In genomic region chr17:33390479-33391027, GRCh38 we compare ENCODE assay signal across 28 cellular contexts.
DNase-seq lines count a peak whose midpoint lies in the region; ATAC-seq, FAIRE-seq and TF ChIP-seq lines count a peak whose summit lies in the region.
"Had no signal": no experiment of that assay in that cellular context is flagged by ENCODE, and none has a peak within 500 bp of the region (broad histone marks: within the 10 kb centered on the region; RNA-seq: fewer than 3 reads in every experiment).

No MANE protein-coding gene starts in this region.

- H3K4me3 ChIP-seq in A549, result no peak overlapping the region
- H3K4me3 ChIP-seq in adrenal gland, result no peak overlapping the region
- H3K4me3 ChIP-seq: esophagus squamous epithelium, skin epidermis had no signal

- no peak for TF ChIP-seq RAD21 in A549 (conservative IDR thresholded peaks at IDR 0.05 in 1 of 2, IDR thresholded peaks at IDR 0.05 in 1 of 2)

- WGBS in A549 (ENCODE audit: missing lambda C conversion rate), result 5% methylated on average over 6 of the region's 6 CpGs
- WGBS in adrenal gland, 4 donors, result 50 to 65% (median 60%) methylated on average over 2 to 6 of the region's 6 CpGs

- H3K27ac ChIP-seq in A549, result no peak overlapping the region
- peak overlapping the region in 2 of 5 donors; percentile 54 to 79 for H3K27ac ChIP-seq in adrenal gland
- H3K27ac ChIP-seq: C4-2B, esophagus squamous epithelium, skin epidermis had no signal

- CTCF ChIA-PET in A549 (lab: Yijun Ruan, JAX), result no interaction called here

- peaks cover 6% of the 10 kb centered on the region for H3K27me3 ChIP-seq in adrenal gland

- peak in 1 of 2 experiments; percentile 43 for DNase-seq in A549 (ENCODE audit: low read depth in 1 of 2, low spot score in 1 of 2)
- DNase-seq in EH (ENCODE audit: low read depth), result peak; percentile 86
- DNase-seq in adrenal gland, result peak in 5 of 7 donors; percentile 13 to 63 (median 23)
- peak; percentile 31 for DNase-seq in left kidney (ENCODE audit: low read depth, low spot score)
- DNase-seq in NCI-H1436 (lab: John Stamatoyannopoulos, UW), result no peak
- no peak for DNase-seq in central memory CD4-positive, alpha-beta T cell
- DNase-seq: ACHN; activated T-cell treated with anti-CD3 and anti-CD28 coated beads, Interleukin-2, amount 50 U/mL, for 4 hours; cortex of kidney; esophagus squamous epithelium; GOT3; KBM-7; kidney glomerular epithelial cell; MM.1S; NCI-H1417 treated with DMSO at 0.1 percent for 48 hours; NCI-H510A treated with DMSO at 0.1 percent for 48 hours; nucleus accumbens; SHP77 treated with DMSO at 0.1 percent for 48 hours; stimulated activated CD4-positive, alpha-beta T cell treated with anti-CD3 and anti-CD28 coated beads, Interleukin-2, amount 100 ng/mL, for 48 hours had no signal

- TF ChIP-seq EP300 in A549 (IDR thresholded peaks at IDR 0.05), result no peak

- no peak for TF ChIP-seq CTCF in A549 (IDR thresholded peaks at IDR 0.05)
- TF ChIP-seq CTCF in adrenal gland (IDR thresholded peaks at IDR 0.05), result no peak

- intact Hi-C loops in adrenal gland (cut with DNase I), result no loop called here

- ATAC-seq in A549 (peak; percentile 50 to 65; a peak in 5 of 6 replicates), HG03354 (IDR thresholded peaks at IDR 0.05; ENCODE audit: poor library complexity, severe bottlenecking, unreplicated experiment) (no peak), GM21526 (IDR thresholded peaks at IDR 0.05; ENCODE audit: low FRiP score, unreplicated experiment) (no peak)
- ATAC-seq: activated T-cell treated with anti-CD3 and anti-CD28 coated beads, Interleukin-2, amount 50 U/mL, for 4 hours; Panc1; stimulated activated memory B cell treated with anti-CD40 and anti-IgM and Interleukin-4, amounts not matched to agents 10 μg/mL and 1 μg/mL and 100 μg/mL, for 72 hours had no signal

- H3K36me3 ChIP-seq in adrenal gland (replicated peaks in 1 of 2), result no peaks in the 10 kb centered on the region
- H3K36me3 ChIP-seq: esophagus squamous epithelium had no signal

- POLR2A ChIA-PET in A549 (lab: Yijun Ruan, JAX), result no interaction called here

- H3K9me3 ChIP-seq in A549, result no peaks in the 10 kb centered on the region
- H3K9me3 ChIP-seq in adrenal gland (replicated peaks in 1 of 3), result no peaks in the 10 kb centered on the region
- H3K9me3 ChIP-seq: esophagus squamous epithelium had no signal

- H3K4me1 ChIP-seq in A549, result peaks cover 12% of the 10 kb centered on the region; the same call in 1 of the 3 replicates
- H3K4me1 ChIP-seq in adrenal gland (replicated peaks in 1 of 2), result no peaks in the 10 kb centered on the region
- H3K4me1 ChIP-seq: esophagus squamous epithelium had no signal

- H3K4me2 ChIP-seq in A549, result no peak overlapping the region; the same call in 2 of the 3 replicates

- no peak for FAIRE-seq in A549 (lab: Jason Lieb, UNC)
- FAIRE-seq: bronchial epithelial cell, D721Med, HTR-8/SVneo had no signal

- TF ChIP-seq POLR2A in A549 (IDR thresholded peaks at IDR 0.05; ENCODE audit: low read length) (no peak), adrenal gland (IDR thresholded peaks at IDR 0.05) (no peak)

TF ChIP-seq in A549, 52 proteins besides CTCF, POLR2A, EP300 and RAD21:
- no peak for TF ChIP-seq EHF (CRISPR knock-in tag; IDR thresholded peaks at IDR 0.05)
- no peak for TF ChIP-seq JUNB (IDR thresholded peaks at IDR 0.05)
- no peak for TF ChIP-seq SMC3 (IDR thresholded peaks at IDR 0.05)
- TF ChIP-seq FOSB (CRISPR knock-in tag; IDR thresholded peaks at IDR 0.05), result no peak
- TF ChIP-seq REST (IDR thresholded peaks at IDR 0.05), result no peak

Comparison
In these comparisons a context has a peak if more than half of its experiments do, and no peak if none do; other contexts are left out.
1. ATAC-seq: peak in A549 (2 of 2); none in HG03354 (single experiment) and GM21526 (single experiment).
2. DNase-seq: peak in EH (single experiment), adrenal gland (5 of 7) and left kidney (single experiment); none in NCI-H1436 (single experiment) and central memory CD4-positive, alpha-beta T cell (single experiment).